Comparison of ENCODE assay signal across 15 cellular contexts in the genomic region with DNA sequence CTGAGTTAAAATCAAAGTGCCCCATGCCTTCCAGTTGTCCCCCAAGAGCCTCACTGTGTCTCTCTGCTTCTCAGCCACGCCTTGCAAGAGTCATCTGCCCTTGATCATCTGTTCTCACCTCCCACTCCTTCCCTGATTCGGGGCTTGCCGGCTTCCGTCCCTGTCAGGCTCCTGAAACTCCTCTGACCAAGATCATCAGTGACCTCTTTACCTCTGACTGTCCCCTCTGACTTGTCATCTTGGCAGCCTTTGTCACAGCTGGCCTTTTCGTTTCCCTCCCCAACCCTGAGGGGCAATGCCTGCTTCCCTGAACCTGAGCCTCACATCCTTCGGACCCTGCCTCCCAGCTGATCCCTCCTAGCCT.
DNase-seq lines count a peak whose midpoint lies in the region; ATAC-seq, FAIRE-seq and TF ChIP-seq lines count a peak whose summit lies in the region.
"Had no signal": no experiment of that assay in that cellular context is flagged by ENCODE, and none has a peak within 500 bp of the region (broad histone marks: within the 10 kb centered on the region; RNA-seq: fewer than 3 reads in every experiment).

No MANE protein-coding gene starts in this region.

- no peaks in the 10 kb centered on the region for H3K9me3 ChIP-seq in pancreas
- H3K9me3 ChIP-seq in smooth muscle cell (replicated peaks; ENCODE audit: low read depth), result no peaks in the 10 kb centered on the region
- H3K9me3 ChIP-seq: adrenal gland, tibial nerve had no signal

- peak overlapping the region; percentile 24 for H3K4me3 Mint-ChIP-seq in activated T-cell treated with anti-CD3 and anti-CD28 coated beads, Interleukin-2, amount 50 U/mL, for 24 hours

- H3K27ac ChIP-seq in pancreas (no peak overlapping the region), smooth muscle cell (ENCODE audit: low read depth) (no peak overlapping the region)
- H3K27ac ChIP-seq: 22Rv1, adrenal gland, SK-N-MC, tibial nerve had no signal

- H3F3A ChIP-seq in smooth muscle cell (ENCODE audit: low read depth), result no peaks in the 10 kb centered on the region

- intact Hi-C loops in pancreas (cut with DNase I), result no loop called here

- TF ChIP-seq CTCF in pancreas (IDR thresholded peaks at IDR 0.05) (no peak), smooth muscle cell (IDR thresholded peaks at IDR 0.05; ENCODE audit: borderline replicate concordance, insufficient read depth, poor library complexity, severe bottlenecking) (no peak)

- no peak overlapping the region for H2AFZ ChIP-seq in smooth muscle cell (ENCODE audit: low read depth)

- H3K4me1 ChIP-seq in pancreas (no peaks in the 10 kb centered on the region), smooth muscle cell (ENCODE audit: low read depth) (no peaks in the 10 kb centered on the region)
- H3K4me1 ChIP-seq: adrenal gland, tibial nerve had no signal

- no peaks in the 10 kb centered on the region for H3K36me3 Mint-ChIP-seq in activated T-cell treated with anti-CD3 and anti-CD28 coated beads, Interleukin-2, amount 50 U/mL, for 24 hours (ENCODE audit: low read depth)

- H3K27ac Mint-ChIP-seq in activated T-cell treated with anti-CD3 and anti-CD28 coated beads, Interleukin-2, amount 50 U/mL, for 24 hours, result peak overlapping the region; percentile 83

- DNase-seq in activated CD4-positive, alpha-beta T cell treated with anti-CD3 and anti-CD28 coated beads for 24 hours (ENCODE audit: low read depth in 2 of 2), result peak; percentile 34 to 39
- DNase-seq in activated CD4-positive, alpha-beta T cell treated with anti-CD3 and anti-CD28 coated beads, Interleukin-2, amount 50 U/mL, for 1 hour, result no peak
- DNase-seq in activated T-cell treated with anti-CD3 and anti-CD28 coated beads, Interleukin-2, amount 50 U/mL, for 24 hours, result peak; percentile 70
- DNase-seq in stimulated activated CD8-positive, alpha-beta memory T cell treated with anti-CD3 and anti-CD28 coated beads, Interleukin-15, amount 100 ng/mL, for 48 hours (ENCODE audit: low read depth in 2 of 2), result peak; percentile 63 to 66
- DNase-seq in pancreas (no peak), smooth muscle cell (lab: John Stamatoyannopoulos, UW; ENCODE audit: unreplicated experiment) (no peak)
- DNase-seq: adrenal gland, NCI-H2171 had no signal

- peaks cover 3% of the 10 kb centered on the region for H3K27me3 Mint-ChIP-seq in activated T-cell treated with anti-CD3 and anti-CD28 coated beads, Interleukin-2, amount 50 U/mL, for 24 hours

- H3K4me1 Mint-ChIP-seq in activated T-cell treated with anti-CD3 and anti-CD28 coated beads, Interleukin-2, amount 50 U/mL, for 24 hours (ENCODE audit: low read depth), result peaks cover 37% of the 10 kb centered on the region

- H3K36me3 ChIP-seq in pancreas (no peaks in the 10 kb centered on the region), smooth muscle cell (ENCODE audit: low read depth) (no peaks in the 10 kb centered on the region)
- H3K36me3 ChIP-seq: adrenal gland had no signal

- no peaks in the 10 kb centered on the region for H4K20me1 ChIP-seq in smooth muscle cell (ENCODE audit: low read depth)

- no peak for FAIRE-seq in pancreas (lab: Jason Lieb, UNC)
- FAIRE-seq: G401.6, HTR-8/SVneo had no signal

- H3K27me3 ChIP-seq in pancreas, result no peaks in the 10 kb centered on the region
- H3K27me3 ChIP-seq in smooth muscle cell (ENCODE audit: low read depth), result no peaks in the 10 kb centered on the region
- H3K27me3 ChIP-seq: adrenal gland had no signal

- H3K9ac ChIP-seq in smooth muscle cell (ENCODE audit: low read depth), result no peak overlapping the region

- peak; percentile 76 for ATAC-seq in HG02798 (IDR thresholded peaks at IDR 0.05; ENCODE audit: poor library complexity, unreplicated experiment)
- ATAC-seq in pancreas, result no peak
- ATAC-seq in HG02970 (IDR thresholded peaks at IDR 0.05; ENCODE audit: low FRiP score, unreplicated experiment), result no peak

- no peaks in the 10 kb centered on the region for H3K79me2 ChIP-seq in smooth muscle cell (ENCODE audit: low read depth)

- H3K9me3 Mint-ChIP-seq in activated T-cell treated with anti-CD3 and anti-CD28 coated beads, Interleukin-2, amount 50 U/mL, for 24 hours, result no peaks in the 10 kb centered on the region

- H3K4me3 ChIP-seq in pancreas, result no peak overlapping the region
- H3K4me3 ChIP-seq in smooth muscle cell, result no peak overlapping the region
- H3K4me3 ChIP-seq: adrenal gland, SK-N-MC, tibial nerve had no signal

- H3K4me2 ChIP-seq in smooth muscle cell, result no peak overlapping the region

- WGBS in pancreas, 2 donors, result 66 to 69% methylated on average over 6 of the region's 6 CpGs
- 77% methylated on average over 6 of the region's 6 CpGs for WGBS in smooth muscle cell (ENCODE audit: low lambda C conversion rate)

Comparison
In these comparisons a context has a peak if more than half of its experiments do, and no peak if none do; other contexts are left out.
1. DNase-seq: peak in activated CD4-positive, alpha-beta T cell treated with anti-CD3 and anti-CD28 coated beads for 24 hours (2 of 2), activated T-cell treated with anti-CD3 and anti-CD28 coated beads, Interleukin-2, amount 50 U/mL, for 24 hours (single experiment) and stimulated activated CD8-positive, alpha-beta memory T cell treated with anti-CD3 and anti-CD28 coated beads, Interleukin-15, amount 100 ng/mL, for 48 hours (2 of 2); none in activated CD4-positive, alpha-beta T cell treated with anti-CD3 and anti-CD28 coated beads, Interleukin-2, amount 50 U/mL, for 1 hour (single experiment), pancreas (0 of 6) and smooth muscle cell (single experiment).